ENCODE assay signal across 8 cellular contexts in genomic region chr2:27078267-27079194, GRCh38. TPM values are rescaled to one million over a fixed set of nuclear protein-coding genes. Genes with fewer than 3 reads are reported as not detected.
DNase-seq lines count a peak whose midpoint lies in the region; ATAC-seq and TF ChIP-seq lines count a peak whose summit lies in the region.

Gene EMILIN1 (plus strand): TSS chr2:27078615. CDS start chr2:27079066, 451 bp downstream.

- peak; percentile 69 for DNase-seq in Daoy (ENCODE audit: low read depth)
- DNase-seq in adipocyte (ENCODE audit: low read depth) = peak; percentile 99
- peak; percentile 86 for DNase-seq in heart right ventricle
- peak; percentile 72 for DNase-seq in putamen (ENCODE audit: low spot score)

- H3K36me3 ChIP-seq in adipocyte (ENCODE audit: control insufficient read depth, insufficient read depth, low read length, severe bottlenecking) = peaks cover 10% of the 10 kb centered on the region
- H3K36me3 ChIP-seq in heart right ventricle = peaks cover 0 to 13% (median 0%) of the 10 kb centered on the region in 9 donors

- no peaks in the 10 kb centered on the region for H3K9me3 ChIP-seq in adipocyte (ENCODE audit: control insufficient read depth, low read length)
- H3K9me3 ChIP-seq in heart right ventricle = no peaks in the 10 kb centered on the region

- peaks cover 46% of the 10 kb centered on the region for H3K4me1 ChIP-seq in adipocyte (ENCODE audit: control insufficient read depth, insufficient read depth, low read length)
- peaks cover 4 to 80% (median 59%) of the 10 kb centered on the region in 9 donors for H3K4me1 ChIP-seq in heart right ventricle

- 43 to 47% methylated on average over 37 to 41 of the region's 41 CpGs for WGBS in heart right ventricle, 2 donors

- H3K27ac ChIP-seq in heart right ventricle = peak within 1 kb of the TSS; percentile 76 to 90 (median 86)

- peak within 1 kb of the TSS; percentile 94 for H3K9ac ChIP-seq in adipocyte (ENCODE audit: low read length)

- ATAC-seq in heart right ventricle (peak; percentile 45 to 83 (median 70)), esophagus mucosa (no peak), GM18502 (IDR thresholded peaks at IDR 0.05; ENCODE audit: poor library complexity, unreplicated experiment) (no peak), GM19395 (IDR thresholded peaks at IDR 0.05; ENCODE audit: unreplicated experiment) (no peak), HG02571 (IDR thresholded peaks at IDR 0.05; ENCODE audit: unreplicated experiment) (no peak)

- H3K27me3 ChIP-seq in adipocyte (replicated peaks; ENCODE audit: control insufficient read depth, insufficient read depth, low read length) (no peaks in the 10 kb centered on the region), heart right ventricle (no peaks in the 10 kb centered on the region)

- peak within 1 kb of the TSS; percentile 91 for H3K4me3 ChIP-seq in adipocyte (ENCODE audit: low read length)
- peak within 1 kb of the TSS; percentile 26 to 68 (median 60) for H3K4me3 ChIP-seq in heart right ventricle

- intact Hi-C loops in heart right ventricle (cut with DNase I) = no loop called here

- no peak for TF ChIP-seq CTCF in heart right ventricle (IDR thresholded peaks at IDR 0.05)

RNA-seq across cellular contexts. Expression of gene EMILIN1, which starts in this region (rescaled TPM):
- 6.0 and 10.2 TPM in 2 replicates for total RNA-seq in Daoy (2014; rRNA removed; shearing (Covaris generic))
- total RNA-seq in heart right ventricle (10 to 100 TPM in 7 of 10 donors, 1 to 10 TPM in 3; 6.8 to 53.2 (median 12.2) TPM), esophagus mucosa (3.0 TPM)
- 10 to 100 TPM; 40.8 to 41.0 TPM for polyA plus RNA-seq in heart right ventricle

Comparison
In these comparisons a context has a peak if more than half of its experiments do, and no peak if none do; other contexts are left out.
1. ATAC-seq: peak in heart right ventricle (8 of 8); none in esophagus mucosa (single experiment), GM18502 (single experiment), GM19395 (single experiment) and HG02571 (single experiment).
2. Peak in every context shown above with its lines, with median percentiles within 50 percentile points of each other: DNase-seq.